In genomic region chr7:96342036-96342435, GRCh38 we compare ENCODE assay signal across 32 cellular contexts.
"Had no signal": no experiment of that assay in that cellular context is flagged by ENCODE, and none has a peak within 500 bp of the region (broad histone marks: within the 10 kb centered on the region; RNA-seq: fewer than 3 reads in every experiment).

No MANE protein-coding gene starts in this region.

- ATAC-seq: activated CD4-positive, alpha-beta T cell treated with anti-CD3 and anti-CD28 coated beads for 36 hours; activated CD8-positive, alpha-beta memory T cell treated with anti-CD3 and anti-CD28 coated beads, Interleukin-2, amount 10 ng/mL, durations not matched to agents 7 days and 5 days; activated CD8-positive, alpha-beta T cell treated with anti-CD3 and anti-CD28 coated beads, Interleukin-2, amount 10 ng/mL, durations not matched to agents 7 days and 5 days; activated naive CD8-positive, alpha-beta T cell treated with anti-CD3 and anti-CD28 coated beads, Interleukin-2, amount 50 U/mL, for 24 hours; body of pancreas; gastroesophageal sphincter; heart right ventricle; T-helper 17 cell had no signal

- H3K4me1 Mint-ChIP-seq: activated CD4-positive, alpha-beta T cell treated with anti-CD3 and anti-CD28 coated beads for 36 hours; activated CD4-positive, alpha-beta T cell treated with anti-CD3 and anti-CD28 coated beads, Interleukin-2, amount 10 ng/mL, durations not matched to agents 24 days and 14 days; activated CD8-positive, alpha-beta memory T cell treated with anti-CD3 and anti-CD28 coated beads, Interleukin-2, amount 10 ng/mL, durations not matched to agents 7 days and 5 days; activated naive CD4-positive, alpha-beta T cell treated with anti-CD3 and anti-CD28 coated beads, Interleukin-2, amount 50 U/mL, for 24 hours; activated naive CD8-positive, alpha-beta T cell treated with anti-CD3 and anti-CD28 coated beads for 36 hours; activated naive CD8-positive, alpha-beta T cell treated with anti-CD3 and anti-CD28 coated beads, Interleukin-2, amount 50 U/mL, for 24 hours; T-helper 17 cell had no signal

- DNase-seq: activated CD4-positive, alpha-beta memory T cell treated with anti-CD3 and anti-CD28 coated beads for 36 hours; activated CD4-positive, alpha-beta T cell treated with anti-CD3 and anti-CD28 coated beads for 36 hours; activated CD4-positive, alpha-beta T cell treated with anti-CD3 and anti-CD28 coated beads, Interleukin-2, amount 10 ng/mL, durations not matched to agents 24 days and 14 days; activated CD4-positive, CD25-positive, alpha-beta regulatory T cell; activated CD4-positive, CD25-positive, alpha-beta regulatory T cell treated with anti-CD3 and anti-CD28 coated beads, Interleukin-2, amount 50 U/mL, for 72 hours; activated CD8-positive, alpha-beta memory T cell treated with anti-CD3 and anti-CD28 coated beads, Interleukin-2, amount 10 ng/mL, durations not matched to agents 7 days and 5 days; activated CD8-positive, alpha-beta memory T cell treated with anti-CD3 and anti-CD28 coated beads, Interleukin-2, amount 50 U/mL, for 4 hours; activated CD8-positive, alpha-beta T cell treated with anti-CD3 and anti-CD28 coated beads, Interleukin-2, amount 10 ng/mL, durations not matched to agents 7 days and 5 days; activated effector memory CD4-positive, alpha-beta T cell treated with anti-CD3 and anti-CD28 coated beads, Interleukin-2, amount 50 U/mL, for 16 hours; activated naive CD4-positive, alpha-beta T cell treated with anti-CD3 and anti-CD28 coated beads for 36 hours; activated naive CD8-positive, alpha-beta T cell treated with anti-CD3 and anti-CD28 coated beads for 36 hours; activated naive CD8-positive, alpha-beta T cell treated with anti-CD3 and anti-CD28 coated beads, Interleukin-2, amount 50 U/mL, for 24 hours; activated T-cell treated with anti-CD3 and anti-CD28 coated beads, Interleukin-2, amount 50 U/mL, for 1 hour; activated T-cell treated with anti-CD3 and anti-CD28 coated beads, Interleukin-2, amount 50 U/mL, for 48 hours; adrenal gland; amygdala; aorta; body of pancreas; caudate nucleus; cortex of kidney; dermis blood vessel endothelial cell; effector CD8-positive, alpha-beta T cell; esophagus squamous epithelium; foreskin melanocyte; heart right ventricle; T-helper 17 cell; T1000 had no signal

- H3K27ac Mint-ChIP-seq: activated CD4-positive, alpha-beta memory T cell treated with anti-CD3 and anti-CD28 coated beads for 36 hours; activated CD4-positive, alpha-beta T cell treated with anti-CD3 and anti-CD28 coated beads for 36 hours; activated CD4-positive, alpha-beta T cell treated with anti-CD3 and anti-CD28 coated beads, Interleukin-2, amount 10 ng/mL, durations not matched to agents 24 days and 14 days; activated CD8-positive, alpha-beta memory T cell treated with anti-CD3 and anti-CD28 coated beads, Interleukin-2, amount 10 ng/mL, durations not matched to agents 7 days and 5 days; activated CD8-positive, alpha-beta T cell treated with anti-CD3 and anti-CD28 coated beads, Interleukin-2, amount 10 ng/mL, durations not matched to agents 7 days and 5 days; activated naive CD4-positive, alpha-beta T cell treated with anti-CD3 and anti-CD28 coated beads for 36 hours; activated naive CD4-positive, alpha-beta T cell treated with anti-CD3 and anti-CD28 coated beads, Interleukin-2, amount 50 U/mL, for 24 hours; activated naive CD8-positive, alpha-beta T cell treated with anti-CD3 and anti-CD28 coated beads for 36 hours; activated naive CD8-positive, alpha-beta T cell treated with anti-CD3 and anti-CD28 coated beads, Interleukin-2, amount 50 U/mL, for 24 hours; activated T-helper 1 cell treated with anti-CD3 and anti-CD28 coated beads, Interleukin-12 subunit alpha, Interleukin-12 subunit beta, Interleukin-2, Interleukin-4 antibody, amounts not matched to agents 30 ng/mL and 10 ng/mL and 1 ng/mL, durations not matched to agents 14 hours and 24 hours and 36 hours; activated T-helper 2 cell treated with anti-CD3 and anti-CD28 coated beads, Interferon-gamma antibody, Interleukin-2, Interleukin-4, amounts not matched to agents 10 μg/mL and 5 μg/mL and 100 μg/mL, durations not matched to agents 14 hours and 24 hours and 36 hours; T-helper 17 cell; T-helper 2 cell treated with Interferon-gamma antibody and Interleukin-4, amounts not matched to agents 5 μg/mL and 100 μg/mL, for 36 hours had no signal

- H3K36me3 Mint-ChIP-seq: activated CD4-positive, alpha-beta memory T cell treated with anti-CD3 and anti-CD28 coated beads for 36 hours; activated CD8-positive, alpha-beta memory T cell treated with anti-CD3 and anti-CD28 coated beads, Interleukin-2, amount 10 ng/mL, durations not matched to agents 7 days and 5 days; activated naive CD8-positive, alpha-beta T cell treated with anti-CD3 and anti-CD28 coated beads for 36 hours had no signal

- H3K4me3 Mint-ChIP-seq: activated CD4-positive, alpha-beta memory T cell treated with anti-CD3 and anti-CD28 coated beads for 36 hours; activated CD4-positive, alpha-beta T cell treated with anti-CD3 and anti-CD28 coated beads for 36 hours; activated CD4-positive, alpha-beta T cell treated with anti-CD3 and anti-CD28 coated beads, Interleukin-2, amount 10 ng/mL, durations not matched to agents 24 days and 14 days; activated CD8-positive, alpha-beta memory T cell treated with anti-CD3 and anti-CD28 coated beads, Interleukin-2, amount 10 ng/mL, durations not matched to agents 7 days and 5 days; activated CD8-positive, alpha-beta T cell treated with anti-CD3 and anti-CD28 coated beads, Interleukin-2, amount 10 ng/mL, durations not matched to agents 7 days and 5 days; activated naive CD4-positive, alpha-beta T cell treated with anti-CD3 and anti-CD28 coated beads for 36 hours; activated naive CD4-positive, alpha-beta T cell treated with anti-CD3 and anti-CD28 coated beads, Interleukin-2, amount 50 U/mL, for 24 hours; activated naive CD8-positive, alpha-beta T cell treated with anti-CD3 and anti-CD28 coated beads for 36 hours; activated naive CD8-positive, alpha-beta T cell treated with anti-CD3 and anti-CD28 coated beads, Interleukin-2, amount 50 U/mL, for 24 hours; activated T-helper 1 cell treated with anti-CD3 and anti-CD28 coated beads, Interleukin-12 subunit alpha, Interleukin-12 subunit beta, Interleukin-2, Interleukin-4 antibody, amounts not matched to agents 30 ng/mL and 10 ng/mL and 1 ng/mL, durations not matched to agents 14 hours and 24 hours and 36 hours; T-helper 17 cell; T-helper 2 cell treated with Interferon-gamma antibody and Interleukin-4, amounts not matched to agents 5 μg/mL and 100 μg/mL, for 36 hours had no signal

- H3K9me3 Mint-ChIP-seq: activated CD4-positive, alpha-beta memory T cell treated with anti-CD3 and anti-CD28 coated beads for 36 hours; activated CD4-positive, alpha-beta T cell treated with anti-CD3 and anti-CD28 coated beads, Interleukin-2, amount 10 ng/mL, durations not matched to agents 24 days and 14 days; activated naive CD4-positive, alpha-beta T cell treated with anti-CD3 and anti-CD28 coated beads for 36 hours; activated naive CD4-positive, alpha-beta T cell treated with anti-CD3 and anti-CD28 coated beads, Interleukin-2, amount 50 U/mL, for 24 hours; activated naive CD8-positive, alpha-beta T cell treated with anti-CD3 and anti-CD28 coated beads for 36 hours; activated naive CD8-positive, alpha-beta T cell treated with anti-CD3 and anti-CD28 coated beads, Interleukin-2, amount 50 U/mL, for 24 hours; activated T-helper 1 cell treated with anti-CD3 and anti-CD28 coated beads, Interleukin-12 subunit alpha, Interleukin-12 subunit beta, Interleukin-2, Interleukin-4 antibody, amounts not matched to agents 30 ng/mL and 10 ng/mL and 1 ng/mL, durations not matched to agents 14 hours and 24 hours and 36 hours; activated T-helper 2 cell treated with anti-CD3 and anti-CD28 coated beads, Interferon-gamma antibody, Interleukin-2, Interleukin-4, amounts not matched to agents 10 μg/mL and 5 μg/mL and 100 μg/mL, durations not matched to agents 14 hours and 24 hours and 36 hours; T-helper 2 cell treated with Interferon-gamma antibody and Interleukin-4, amounts not matched to agents 5 μg/mL and 100 μg/mL, for 36 hours had no signal
